In the genomic region with DNA sequence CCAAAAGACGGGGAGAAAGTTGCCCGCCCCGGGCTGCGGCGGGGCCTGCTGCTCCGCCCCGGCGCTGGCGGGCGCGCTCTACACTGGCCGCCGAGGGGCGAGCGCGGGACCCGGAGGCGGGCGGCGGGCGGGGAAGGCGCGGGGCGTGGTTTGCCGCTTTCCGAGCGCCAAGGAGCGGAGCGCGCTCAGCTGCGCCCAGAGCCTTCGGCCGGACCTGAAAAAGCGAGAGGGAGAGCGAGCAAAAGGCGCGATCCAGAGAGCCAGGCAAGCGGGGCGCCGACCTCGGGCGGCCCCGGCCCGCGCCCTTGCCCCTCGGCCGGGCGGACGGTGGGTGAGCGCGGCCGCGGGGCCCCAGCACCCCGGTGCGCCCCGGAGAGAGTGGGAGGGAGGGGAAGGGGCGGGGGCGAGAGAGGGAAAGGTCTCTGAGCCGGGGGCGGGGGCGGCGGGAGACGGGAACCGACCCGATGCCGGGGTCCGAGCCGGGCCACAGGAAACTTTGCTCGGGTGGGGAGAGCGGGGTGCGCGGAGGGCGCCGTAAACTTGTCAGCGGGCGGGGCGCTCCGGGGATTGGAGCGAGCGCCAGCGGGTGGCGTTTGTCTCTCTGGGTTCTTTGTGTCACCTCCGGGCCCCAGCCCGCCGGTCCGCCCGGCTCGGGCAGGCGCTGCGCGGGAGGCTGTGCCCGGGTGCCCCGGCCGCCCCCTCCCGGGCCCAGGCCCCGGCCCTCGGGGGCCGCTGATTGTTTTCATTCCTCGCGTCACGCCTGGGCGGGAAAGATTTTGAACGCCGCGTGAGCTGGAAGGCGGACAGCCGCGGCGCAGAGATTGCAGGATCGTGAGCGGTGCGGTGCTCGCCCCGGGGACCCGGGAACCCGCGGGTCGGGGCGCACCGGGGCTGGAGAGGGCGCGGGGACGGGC, we compare ENCODE assay signal across 8 cellular contexts. TPM values are rescaled to one million over a fixed set of nuclear protein-coding genes. Genes with fewer than 3 reads are reported as not detected.
DNase-seq lines count a peak whose midpoint lies in the region; ATAC-seq and TF ChIP-seq lines count a peak whose summit lies in the region.

A gene with protein sequence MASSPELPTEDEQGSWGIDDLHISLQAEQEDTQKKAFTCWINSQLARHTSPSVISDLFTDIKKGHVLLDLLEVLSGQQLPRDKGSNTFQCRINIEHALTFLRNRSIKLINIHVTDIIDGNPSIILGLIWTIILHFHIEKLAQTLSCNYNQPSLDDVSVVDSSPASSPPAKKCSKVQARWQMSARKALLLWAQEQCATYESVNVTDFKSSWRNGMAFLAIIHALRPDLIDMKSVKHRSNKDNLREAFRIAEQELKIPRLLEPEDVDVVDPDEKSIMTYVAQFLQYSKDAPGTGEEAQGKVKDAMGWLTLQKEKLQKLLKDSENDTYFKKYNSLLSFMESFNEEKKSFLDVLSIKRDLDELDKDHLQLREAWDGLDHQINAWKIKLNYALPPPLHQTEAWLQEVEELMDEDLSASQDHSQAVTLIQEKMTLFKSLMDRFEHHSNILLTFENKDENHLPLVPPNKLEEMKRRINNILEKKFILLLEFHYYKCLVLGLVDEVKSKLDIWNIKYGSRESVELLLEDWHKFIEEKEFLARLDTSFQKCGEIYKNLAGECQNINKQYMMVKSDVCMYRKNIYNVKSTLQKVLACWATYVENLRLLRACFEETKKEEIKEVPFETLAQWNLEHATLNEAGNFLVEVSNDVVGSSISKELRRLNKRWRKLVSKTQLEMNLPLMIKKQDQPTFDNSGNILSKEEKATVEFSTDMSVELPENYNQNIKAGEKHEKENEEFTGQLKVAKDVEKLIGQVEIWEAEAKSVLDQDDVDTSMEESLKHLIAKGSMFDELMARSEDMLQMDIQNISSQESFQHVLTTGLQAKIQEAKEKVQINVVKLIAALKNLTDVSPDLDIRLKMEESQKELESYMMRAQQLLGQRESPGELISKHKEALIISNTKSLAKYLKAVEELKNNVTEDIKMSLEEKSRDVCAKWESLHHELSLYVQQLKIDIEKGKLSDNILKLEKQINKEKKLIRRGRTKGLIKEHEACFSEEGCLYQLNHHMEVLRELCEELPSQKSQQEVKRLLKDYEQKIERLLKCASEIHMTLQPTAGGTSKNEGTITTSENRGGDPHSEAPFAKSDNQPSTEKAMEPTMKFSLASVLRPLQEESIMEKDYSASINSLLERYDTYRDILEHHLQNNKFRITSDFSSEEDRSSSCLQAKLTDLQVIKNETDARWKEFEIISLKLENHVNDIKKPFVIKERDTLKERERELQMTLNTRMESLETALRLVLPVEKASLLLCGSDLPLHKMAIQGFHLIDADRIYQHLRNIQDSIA (N-terminal part only) (plus strand): TSS at position 188 of the 914 bp plus-strand sequence. CDS start 56,145 bp downstream, outside the sequence.

- H3K9ac ChIP-seq in ES-I3 (ENCODE audit: low read depth, low read length) = peak within 1 kb of the TSS; percentile 70

- H3K27ac ChIP-seq in KOPT-K1 (ENCODE audit: low read depth, low read length, poor library complexity, severe bottlenecking) = peak within 1 kb of the TSS; percentile 79
- H3K27ac ChIP-seq in heart left ventricle = peak within 1 kb of the TSS; percentile 88 to 97 (median 92)
- peak within 1 kb of the TSS; percentile 74 for H3K27ac ChIP-seq in upper lobe of right lung

- TF ChIP-seq POLR2A in heart left ventricle (IDR thresholded peaks at IDR 0.05) = peak in 1 of 2 donors; percentile 75

- H3K36me3 ChIP-seq in ES-I3 (ENCODE audit: insufficient read depth, low read length) = no peaks in the 10 kb centered on the region
- no peaks in the 10 kb centered on the region for H3K36me3 ChIP-seq in KOPT-K1 (ENCODE audit: insufficient read depth, low read length)
- no peaks in the 10 kb centered on the region for H3K36me3 ChIP-seq in heart left ventricle
- no peaks in the 10 kb centered on the region for H3K36me3 ChIP-seq in upper lobe of right lung

- peak within 1 kb of the TSS; percentile 89 for H3K4me3 Mint-ChIP-seq in activated naive CD8-positive, alpha-beta T cell treated with anti-CD3 and anti-CD28 coated beads, Interleukin-2, amount 50 U/mL, for 24 hours
- peak within 1 kb of the TSS; percentile 96 for H3K4me3 Mint-ChIP-seq in progenitor cell of endocrine pancreas (ENCODE audit: low read depth)

- H3K4me1 ChIP-seq in ES-I3 (ENCODE audit: insufficient read depth, low read length) = no peaks in the 10 kb centered on the region
- peaks cover 0 to 44% (median 35%) of the 10 kb centered on the region in 12 donors for H3K4me1 ChIP-seq in heart left ventricle
- H3K4me1 ChIP-seq in upper lobe of right lung = peaks cover 19% of the 10 kb centered on the region

- intact Hi-C loops in heart left ventricle (cut with DNase I) (loop anchor here in 9 of 10 donors (1.0 to 10.0 kb wide), 8 partner anchors 22 to 139 kb away; no protein-coding TSS in a partner anchor), upper lobe of right lung (cut with DNase I) (no loop called here)

- H3K27me3 ChIP-seq in heart left ventricle (peaks cover 0 to 20% (median 0%) of the 10 kb centered on the region in 9 donors), upper lobe of right lung (no peaks in the 10 kb centered on the region)

- ATAC-seq in GM21723 (IDR thresholded peaks at IDR 0.05; ENCODE audit: unreplicated experiment) (peak; percentile 78), heart left ventricle (peak; percentile 77 to 95 (median 92)), upper lobe of right lung (peak; percentile 95)
- peak; percentile 89 for ATAC-seq in activated naive CD8-positive, alpha-beta T cell treated with anti-CD3 and anti-CD28 coated beads, Interleukin-2, amount 50 U/mL, for 24 hours

- no peaks in the 10 kb centered on the region for H3K9me3 Mint-ChIP-seq in activated naive CD8-positive, alpha-beta T cell treated with anti-CD3 and anti-CD28 coated beads, Interleukin-2, amount 50 U/mL, for 24 hours
- no peaks in the 10 kb centered on the region for H3K9me3 Mint-ChIP-seq in progenitor cell of endocrine pancreas (ENCODE audit: low read depth)

- TF ChIP-seq CTCF in heart left ventricle (IDR thresholded peaks at IDR 0.05) = peak in 10 of 12 donors; percentile 18 to 59 (median 44)
- peak; percentile 37 for TF ChIP-seq CTCF in progenitor cell of endocrine pancreas (IDR thresholded peaks at IDR 0.05; ENCODE audit: unreplicated experiment)
- peak; percentile 40 for TF ChIP-seq CTCF in upper lobe of right lung (IDR thresholded peaks at IDR 0.05)

- WGBS in heart left ventricle, 4 donors = 0 to 1% (median 0%) methylated on average over 12 to 123 of the region's 123 CpGs

- H3K27me3 Mint-ChIP-seq in activated naive CD8-positive, alpha-beta T cell treated with anti-CD3 and anti-CD28 coated beads, Interleukin-2, amount 50 U/mL, for 24 hours = peaks cover 4% of the 10 kb centered on the region
- peaks cover 8% of the 10 kb centered on the region for H3K27me3 Mint-ChIP-seq in progenitor cell of endocrine pancreas

- peaks cover 45% of the 10 kb centered on the region for H3K4me1 Mint-ChIP-seq in activated naive CD8-positive, alpha-beta T cell treated with anti-CD3 and anti-CD28 coated beads, Interleukin-2, amount 50 U/mL, for 24 hours
- peaks cover 36% of the 10 kb centered on the region for H3K4me1 Mint-ChIP-seq in progenitor cell of endocrine pancreas (ENCODE audit: low read depth)

- DNase-seq in SW480 (ENCODE audit: low spot score) (peak; percentile 66), heart left ventricle (peak; percentile 83 to 90 (median 83)), progenitor cell of endocrine pancreas (ENCODE audit: low spot score, unreplicated experiment) (peak; percentile 80), upper lobe of right lung (peak; percentile 91)
- DNase-seq in activated naive CD8-positive, alpha-beta T cell treated with anti-CD3 and anti-CD28 coated beads, Interleukin-2, amount 50 U/mL, for 24 hours = peak; percentile 85

- H3K36me3 Mint-ChIP-seq in activated naive CD8-positive, alpha-beta T cell treated with anti-CD3 and anti-CD28 coated beads, Interleukin-2, amount 50 U/mL, for 24 hours (ENCODE audit: low read depth) = peaks cover 5% of the 10 kb centered on the region
- H3K36me3 Mint-ChIP-seq in progenitor cell of endocrine pancreas (ENCODE audit: insufficient read depth) = no peaks in the 10 kb centered on the region

- H3K27ac Mint-ChIP-seq in activated naive CD8-positive, alpha-beta T cell treated with anti-CD3 and anti-CD28 coated beads, Interleukin-2, amount 50 U/mL, for 24 hours = peak within 1 kb of the TSS; percentile 81
- H3K27ac Mint-ChIP-seq in progenitor cell of endocrine pancreas = peak within 1 kb of the TSS; percentile 99

- peak within 1 kb of the TSS; percentile 59 to 98 (median 80) for H3K4me3 ChIP-seq in heart left ventricle
- peak within 1 kb of the TSS; percentile 74 for H3K4me3 ChIP-seq in upper lobe of right lung

- H3K9me3 ChIP-seq in ES-I3 (ENCODE audit: control insufficient read depth, insufficient read depth, low read length) (no peaks in the 10 kb centered on the region), KOPT-K1 (ENCODE audit: insufficient read depth, low read length, poor library complexity, severe bottlenecking) (no peaks in the 10 kb centered on the region), heart left ventricle (no peaks in the 10 kb centered on the region), upper lobe of right lung (no peaks in the 10 kb centered on the region)

RNA-seq across cellular contexts. Expression of the gene that starts here (rescaled TPM):
- total RNA-seq in heart left ventricle (100 to 1,000 TPM in 8 of 9 donors, 10 to 100 TPM in 1; 83.2 to 255 (median 111) TPM), progenitor cell of endocrine pancreas (108 and 113 TPM in 2 replicates), upper lobe of right lung (121 TPM)
- 100 to 1,000 TPM in 1 of 2 donors, 10 to 100 TPM in 1; 58.2 to 148 TPM for polyA plus RNA-seq in heart left ventricle

Comparison
In these comparisons a context has a peak if more than half of its experiments do, and no peak if none do; other contexts are left out.
1. Peak in every context shown above with its lines: DNase-seq, ATAC-seq, H3K4me3 ChIP-seq and H3K27ac ChIP-seq.